39 cellular contexts compared by ENCODE assay signal in the genomic region with DNA sequence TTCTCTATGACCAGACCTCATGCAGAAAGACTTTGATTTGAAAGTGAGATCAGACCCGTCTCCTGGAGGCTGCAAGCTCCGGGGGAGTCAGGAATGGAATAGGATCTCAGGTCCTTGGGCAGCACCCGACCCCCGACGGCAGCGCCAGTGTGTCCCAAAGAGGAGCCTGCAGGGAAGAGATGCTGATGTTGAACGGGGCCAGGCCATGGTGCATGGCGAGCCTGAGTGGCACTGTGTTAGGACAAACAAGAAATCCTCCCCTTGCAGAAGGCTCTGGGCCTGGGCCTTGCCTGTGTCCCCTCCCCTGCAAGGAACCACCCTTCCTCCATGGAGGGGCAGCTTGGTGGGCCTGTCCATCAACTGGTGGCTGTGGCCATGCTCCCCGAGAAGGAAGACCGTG. TPM values are rescaled to one million over a fixed set of nuclear protein-coding genes. Genes with fewer than 3 reads are reported as not detected.
"Had no signal": no experiment of that assay in that cellular context is flagged by ENCODE, and none has a peak within 500 bp of the region (broad histone marks: within the 10 kb centered on the region; RNA-seq: fewer than 3 reads in every experiment).

No MANE protein-coding gene starts in this region.

- H3K4me1 Mint-ChIP-seq: activated B cell treated with CpG ODN at 0.5 μM for 24 hours; activated CD4-positive, alpha-beta T cell treated with anti-CD3 and anti-CD28 coated beads, Interleukin-2, amount 10 ng/mL, durations not matched to agents 24 days and 14 days; activated CD8-positive, alpha-beta memory T cell treated with anti-CD3 and anti-CD28 coated beads, Interleukin-2, amount 10 ng/mL, durations not matched to agents 7 days and 5 days; activated naive CD4-positive, alpha-beta T cell treated with anti-CD3 and anti-CD28 coated beads, Interleukin-2, amount 10 ng/mL, durations not matched to agents 7 days and 5 days; activated naive CD8-positive, alpha-beta T cell treated with anti-CD3 and anti-CD28 coated beads for 36 hours; central memory CD8-positive, alpha-beta T cell had no signal

- H3K36me3 Mint-ChIP-seq: activated CD4-positive, alpha-beta memory T cell treated with anti-CD3 and anti-CD28 coated beads for 36 hours; activated CD8-positive, alpha-beta memory T cell treated with anti-CD3 and anti-CD28 coated beads, Interleukin-2, amount 10 ng/mL, durations not matched to agents 7 days and 5 days; activated naive CD4-positive, alpha-beta T cell treated with anti-CD3 and anti-CD28 coated beads, Interleukin-2, amount 10 ng/mL, durations not matched to agents 7 days and 5 days; activated naive CD4-positive, alpha-beta T cell treated with anti-CD3 and anti-CD28 coated beads, Interleukin-2, amount 50 U/mL, for 72 hours; activated naive CD8-positive, alpha-beta T cell treated with anti-CD3 and anti-CD28 coated beads for 36 hours had no signal

- H3K36me3 ChIP-seq: adrenal gland, brain microvascular endothelial cell, breast epithelium, cardiac muscle cell had no signal

- H3K4me3 Mint-ChIP-seq: activated B cell treated with CpG ODN at 0.5 μM for 24 hours; activated CD4-positive, alpha-beta memory T cell treated with anti-CD3 and anti-CD28 coated beads for 36 hours; activated CD4-positive, alpha-beta T cell treated with anti-CD3 and anti-CD28 coated beads, Interleukin-2, amount 10 ng/mL, durations not matched to agents 24 days and 14 days; activated CD8-positive, alpha-beta memory T cell treated with anti-CD3 and anti-CD28 coated beads, Interleukin-2, amount 10 ng/mL, durations not matched to agents 7 days and 5 days; activated CD8-positive, alpha-beta T cell treated with anti-CD3 and anti-CD28 coated beads, Interleukin-2, amount 10 ng/mL, durations not matched to agents 7 days and 5 days; activated naive CD4-positive, alpha-beta T cell treated with anti-CD3 and anti-CD28 coated beads, Interleukin-2, amount 10 ng/mL, durations not matched to agents 7 days and 5 days; activated naive CD8-positive, alpha-beta T cell treated with anti-CD3 and anti-CD28 coated beads for 36 hours; activated T-cell treated with anti-CD3 and anti-CD28 coated beads, Interleukin-2, amount 50 U/mL, for 24 hours; central memory CD8-positive, alpha-beta T cell; T-helper 1 cell treated with Interleukin-12 subunit alpha and Interleukin-12 subunit beta and Interleukin-4 antibody, amounts not matched to agents 30 μg/mL and 1 μg/mL, for 36 hours; T-helper 2 cell treated with Interferon-gamma antibody and Interleukin-4, amounts not matched to agents 5 μg/mL and 100 μg/mL, for 36 hours had no signal

- H3K27ac ChIP-seq: adrenal gland, body of pancreas, brain microvascular endothelial cell, breast epithelium, cardiac muscle cell, VCaP had no signal

- FAIRE-seq: astrocyte, TTC549 had no signal

- H3K4me1 ChIP-seq: adrenal gland, body of pancreas, breast epithelium had no signal

- H3K4me3 ChIP-seq: adrenal gland, body of pancreas, breast epithelium, cardiac muscle cell had no signal

- H3K27ac Mint-ChIP-seq: activated B cell treated with CpG ODN at 0.5 μM for 24 hours; activated CD4-positive, alpha-beta memory T cell treated with anti-CD3 and anti-CD28 coated beads for 36 hours; activated CD4-positive, alpha-beta T cell treated with anti-CD3 and anti-CD28 coated beads, Interleukin-2, amount 10 ng/mL, durations not matched to agents 24 days and 14 days; activated CD8-positive, alpha-beta memory T cell treated with anti-CD3 and anti-CD28 coated beads, Interleukin-2, amount 10 ng/mL, durations not matched to agents 7 days and 5 days; activated CD8-positive, alpha-beta T cell treated with anti-CD3 and anti-CD28 coated beads, Interleukin-2, amount 10 ng/mL, durations not matched to agents 7 days and 5 days; activated naive CD4-positive, alpha-beta T cell treated with anti-CD3 and anti-CD28 coated beads, Interleukin-2, amount 10 ng/mL, durations not matched to agents 7 days and 5 days; activated naive CD4-positive, alpha-beta T cell treated with anti-CD3 and anti-CD28 coated beads, Interleukin-2, amount 50 U/mL, for 72 hours; activated naive CD8-positive, alpha-beta T cell treated with anti-CD3 and anti-CD28 coated beads for 36 hours; activated T-cell treated with anti-CD3 and anti-CD28 coated beads, Interleukin-2, amount 50 U/mL, for 24 hours; activated T-helper 2 cell treated with anti-CD3 and anti-CD28 coated beads, Interferon-gamma antibody, Interleukin-2, Interleukin-4, amounts not matched to agents 10 μg/mL and 5 μg/mL and 100 μg/mL, durations not matched to agents 14 hours and 24 hours and 36 hours; T-helper 1 cell treated with Interleukin-12 subunit alpha and Interleukin-12 subunit beta and Interleukin-4 antibody, amounts not matched to agents 30 μg/mL and 1 μg/mL, for 36 hours; T-helper 2 cell treated with Interferon-gamma antibody and Interleukin-4, amounts not matched to agents 5 μg/mL and 100 μg/mL, for 36 hours had no signal

- H3K27me3 ChIP-seq: adrenal gland, body of pancreas, brain microvascular endothelial cell, breast epithelium, cardiac muscle cell had no signal

- H3K9me3 Mint-ChIP-seq: activated CD4-positive, alpha-beta T cell treated with anti-CD3 and anti-CD28 coated beads, Interleukin-2, amount 10 ng/mL, durations not matched to agents 24 days and 14 days; activated naive CD4-positive, alpha-beta T cell treated with anti-CD3 and anti-CD28 coated beads, Interleukin-2, amount 50 U/mL, for 72 hours; activated naive CD8-positive, alpha-beta T cell treated with anti-CD3 and anti-CD28 coated beads for 36 hours; activated T-cell treated with anti-CD3 and anti-CD28 coated beads, Interleukin-2, amount 50 U/mL, for 24 hours; activated T-helper 2 cell treated with anti-CD3 and anti-CD28 coated beads, Interferon-gamma antibody, Interleukin-2, Interleukin-4, amounts not matched to agents 10 μg/mL and 5 μg/mL and 100 μg/mL, durations not matched to agents 14 hours and 24 hours and 36 hours; central memory CD8-positive, alpha-beta T cell; T-helper 2 cell treated with Interferon-gamma antibody and Interleukin-4, amounts not matched to agents 5 μg/mL and 100 μg/mL, for 36 hours had no signal

- DNase-seq: activated B cell treated with CpG ODN at 0.5 μM for 24 hours; activated CD4-positive, alpha-beta memory T cell treated with anti-CD3 and anti-CD28 coated beads for 36 hours; activated CD4-positive, alpha-beta T cell treated with anti-CD3 and anti-CD28 coated beads for 4 hours; activated CD4-positive, alpha-beta T cell treated with anti-CD3 and anti-CD28 coated beads, Interleukin-2, amount 10 ng/mL, durations not matched to agents 24 days and 14 days; activated CD4-positive, alpha-beta T cell treated with anti-CD3 and anti-CD28 coated beads, Interleukin-2, amount 50 U/mL, for 1 hour; activated CD4-positive, alpha-beta T cell treated with anti-CD3 and anti-CD28 coated beads, Interleukin-2, amount 50 U/mL, for 4 hours; activated CD4-positive, CD25-positive, alpha-beta regulatory T cell treated with anti-CD3 and anti-CD28 coated beads, Interleukin-2, amount 50 U/mL, for 72 hours; activated CD8-positive, alpha-beta memory T cell treated with anti-CD3 and anti-CD28 coated beads for 24 hours; activated CD8-positive, alpha-beta memory T cell treated with anti-CD3 and anti-CD28 coated beads, Interleukin-2, amount 10 ng/mL, durations not matched to agents 7 days and 5 days; activated CD8-positive, alpha-beta memory T cell treated with anti-CD3 and anti-CD28 coated beads, Interleukin-2, amount 50 U/mL, for 48 hours; activated CD8-positive, alpha-beta T cell treated with anti-CD3 and anti-CD28 coated beads, Interleukin-2, amount 10 ng/mL, durations not matched to agents 7 days and 5 days; activated effector memory CD4-positive, alpha-beta T cell treated with Interleukin-2 at 50 U/mL for 16 hours; activated gamma-delta T cell; activated naive CD4-positive, alpha-beta T cell treated with anti-CD3 and anti-CD28 coated beads, Interleukin-2, amount 10 ng/mL, durations not matched to agents 7 days and 5 days; activated naive CD4-positive, alpha-beta T cell treated with Interleukin-2 at 50 U/mL for 16 hours; activated naive CD8-positive, alpha-beta T cell treated with anti-CD3 and anti-CD28 coated beads for 36 hours; activated T-cell treated with anti-CD3 and anti-CD28 coated beads, Interleukin-2, amount 50 U/mL, for 24 hours; activated T-cell treated with anti-CD3 and anti-CD28 coated beads, Interleukin-2, amount 50 U/mL, for 48 hours; adrenal gland; amniotic stem cell; aorta; body of pancreas; brain microvascular endothelial cell; caudate nucleus; cerebellar nuclear complex; SW 1271; T-helper 1 cell; T-helper 2 cell; T-helper 9 cell had no signal

- H3K9me3 ChIP-seq: adrenal gland, body of pancreas had no signal

RNA-seq across cellular contexts. Expression of a gene that starts 20.1 kb away (rescaled TPM):
- total RNA-seq: activated B cell treated with CpG ODN at 0.5 μM for 24 hours; activated CD4-positive, alpha-beta memory T cell treated with anti-CD3 and anti-CD28 coated beads for 36 hours; activated CD4-positive, alpha-beta T cell treated with anti-CD3 and anti-CD28 coated beads, Interleukin-2, amount 10 ng/mL, durations not matched to agents 24 days and 14 days; activated CD8-positive, alpha-beta memory T cell treated with anti-CD3 and anti-CD28 coated beads, Interleukin-2, amount 10 ng/mL, durations not matched to agents 7 days and 5 days; activated CD8-positive, alpha-beta T cell treated with anti-CD3 and anti-CD28 coated beads, Interleukin-2, amount 10 ng/mL, durations not matched to agents 7 days and 5 days; activated naive CD4-positive, alpha-beta T cell treated with anti-CD3 and anti-CD28 coated beads, Interleukin-2, amount 50 U/mL, for 72 hours; activated naive CD8-positive, alpha-beta T cell treated with anti-CD3 and anti-CD28 coated beads for 36 hours; activated T-helper 2 cell treated with anti-CD3 and anti-CD28 coated beads, Interferon-gamma antibody, Interleukin-2, Interleukin-4, amounts not matched to agents 10 μg/mL and 5 μg/mL and 100 μg/mL, durations not matched to agents 14 hours and 24 hours and 36 hours; cardiac muscle cell had no signal
- polyA plus RNA-seq: cardiac muscle cell had no signal

RNA-seq across cellular contexts. Expression of a gene that starts 24.1 kb away (rescaled TPM):
- total RNA-seq: activated CD4-positive, alpha-beta memory T cell treated with anti-CD3 and anti-CD28 coated beads for 36 hours; activated CD4-positive, alpha-beta T cell treated with anti-CD3 and anti-CD28 coated beads, Interleukin-2, amount 10 ng/mL, durations not matched to agents 24 days and 14 days; activated naive CD4-positive, alpha-beta T cell treated with anti-CD3 and anti-CD28 coated beads, Interleukin-2, amount 50 U/mL, for 72 hours; astrocyte had no signal

RNA-seq across cellular contexts. Expression of a gene that starts 38.2 kb away (rescaled TPM):
- total RNA-seq: cardiac muscle cell had no signal
